In genomic region chr9:97858393-97858713, GRCh38 we compare ENCODE assay signal across 33 cellular contexts. TPM values are rescaled to one million over a fixed set of nuclear protein-coding genes. Genes with fewer than 3 reads are reported as not detected.
A peak's percentile ranks its signal among the peaks of the same experiment; 100 is the strongest.
DNase-seq lines count a peak whose midpoint lies in the region; ATAC-seq, FAIRE-seq and TF ChIP-seq lines count a peak whose summit lies in the region.
"Had no signal": no experiment of that assay in that cellular context is flagged by ENCODE, and none has a peak within 500 bp of the region (broad histone marks: within the 10 kb centered on the region; RNA-seq: fewer than 3 reads in every experiment).

No MANE protein-coding gene starts in this region.

- no peaks in the 10 kb centered on the region for H3K79me2 ChIP-seq in hepatocyte

- no peak overlapping the region for H3K9ac ChIP-seq in IMR-90 (ENCODE audit: low read depth, low read length)

- H3K4me1 Mint-ChIP-seq in activated naive CD8-positive, alpha-beta T cell (ENCODE audit: low read depth), result peaks cover 17% of the 10 kb centered on the region
- H3K4me1 Mint-ChIP-seq in activated naive CD8-positive, alpha-beta T cell treated with anti-CD3 and anti-CD28 coated beads for 36 hours, result peaks cover 15% of the 10 kb centered on the region
- H3K4me1 Mint-ChIP-seq in stimulated activated naive B cell treated with anti-CD40 and anti-IgM and Interleukin-4, amounts not matched to agents 10 μg/mL and 1 μg/mL and 100 μg/mL, for 72 hours, result peaks cover 5 to 21% of the 10 kb centered on the region in 2 donors

- no CpG with 5 or more reads among the region's 6 CpGs for WGBS in IMR-90 (ENCODE audit: extremely low coverage in 2 of 2, insufficient read length in 1 of 2), 2 experiments
- WGBS in hepatocyte (ENCODE audit: low lambda C conversion rate, missing lambda C conversion rate), result 0% methylated on average over 6 of the region's 6 CpGs

- dilution Hi-C loops in IMR-90 (cut with HindIII; ENCODE audit: low sequenced_read_pairs, unreplicated experiment), result no loop called here

- no peak overlapping the region for H3K27ac Mint-ChIP-seq in activated naive CD8-positive, alpha-beta T cell
- no peak overlapping the region for H3K27ac Mint-ChIP-seq in activated naive CD8-positive, alpha-beta T cell treated with anti-CD3 and anti-CD28 coated beads for 36 hours
- peak overlapping the region; percentile 47 for H3K27ac Mint-ChIP-seq in stimulated activated naive B cell treated with anti-CD40 and anti-IgM and Interleukin-4, amounts not matched to agents 10 μg/mL and 1 μg/mL and 100 μg/mL, for 72 hours
- H3K27ac Mint-ChIP-seq: brain; CD8-positive, alpha-beta T cell; dendritic cell treated with granulocyte-macrophage colony-stimulating factor and Interleukin-4, amounts not matched to agents 40 ng/mL and 50 ng/mL, for 4 days; mesothelial cell of epicardium; T-helper 1 cell treated with Interleukin-12 subunit alpha and Interleukin-12 subunit beta and Interleukin-4 antibody, amounts not matched to agents 30 μg/mL and 1 μg/mL, for 36 hours had no signal

- H2BK5ac ChIP-seq in IMR-90 (ENCODE audit: low read depth, low read length, poor library complexity, severe bottlenecking), result no peak overlapping the region

- H2BK20ac ChIP-seq in IMR-90 (ENCODE audit: low read depth, low read length), result no peak overlapping the region

- H3K27ac ChIP-seq in IMR-90 (ENCODE audit: insufficient read depth, low read length) (no peak overlapping the region), hepatocyte (no peak overlapping the region)
- H3K27ac ChIP-seq: esophagus muscularis mucosa, HL-60, PC-9, prostate gland had no signal

- no peak overlapping the region for H4K91ac ChIP-seq in IMR-90 (ENCODE audit: insufficient read depth, low read depth, low read length)

- no peak overlapping the region for H3K4ac ChIP-seq in IMR-90 (ENCODE audit: low read depth, low read length)

- no peak for TF ChIP-seq POLR2A in IMR-90 (IDR thresholded peaks at IDR 0.05; ENCODE audit: low read depth, low read length)

- no peaks in the 10 kb centered on the region; the same call in 1 of the 2 replicates for H3K9me1 ChIP-seq in IMR-90 (ENCODE audit: insufficient read depth, low read length)

- H2AK9ac ChIP-seq in IMR-90 (replicated peaks; ENCODE audit: low read depth, low read length, poor library complexity), result no peak overlapping the region

- H2AFZ ChIP-seq in IMR-90 (replicated peaks; ENCODE audit: low read length, poor library complexity) (no peak overlapping the region), hepatocyte (peak overlapping the region; percentile 40)
- H2AFZ ChIP-seq: PC-9 had no signal

- H3K36me3 Mint-ChIP-seq in activated naive CD8-positive, alpha-beta T cell, result no peaks in the 10 kb centered on the region
- H3K36me3 Mint-ChIP-seq in activated naive CD8-positive, alpha-beta T cell treated with anti-CD3 and anti-CD28 coated beads for 36 hours, result no peaks in the 10 kb centered on the region
- H3K36me3 Mint-ChIP-seq in stimulated activated naive B cell treated with anti-CD40 and anti-IgM and Interleukin-4, amounts not matched to agents 10 μg/mL and 1 μg/mL and 100 μg/mL, for 72 hours, result peaks cover 3% of the 10 kb centered on the region in 2 donors
- H3K36me3 Mint-ChIP-seq: brain, mesothelial cell of epicardium had no signal

- H3K56ac ChIP-seq in IMR-90 (ENCODE audit: extremely low read depth, insufficient read depth, low read length), result no peak overlapping the region

- H3K4me3 ChIP-seq in IMR-90 (ENCODE audit: insufficient read depth, low read depth, low read length), result no peak overlapping the region
- H3K4me3 ChIP-seq in hepatocyte, result no peak overlapping the region
- H3K4me3 ChIP-seq: esophagus muscularis mucosa, PC-9, prostate gland had no signal

- no peaks in the 10 kb centered on the region for H3K79me1 ChIP-seq in IMR-90 (ENCODE audit: low read depth in 1 of 2, low read length in 2 of 2)

- POLR2A ChIA-PET in IMR-90 (lab: Charles Lee; ENCODE audit: unreplicated experiment), result no interaction called here

- in situ Hi-C loops in IMR-90 (cut with MboI; ENCODE audit: low sequenced_read_pairs), result no loop called here

- H3K27me3 Mint-ChIP-seq in activated naive CD8-positive, alpha-beta T cell, result peaks cover 54% of the 10 kb centered on the region
- H3K27me3 Mint-ChIP-seq in activated naive CD8-positive, alpha-beta T cell treated with anti-CD3 and anti-CD28 coated beads for 36 hours, result peaks cover 83% of the 10 kb centered on the region
- peaks cover 73 to 80% of the 10 kb centered on the region in 2 donors for H3K27me3 Mint-ChIP-seq in stimulated activated naive B cell treated with anti-CD40 and anti-IgM and Interleukin-4, amounts not matched to agents 10 μg/mL and 1 μg/mL and 100 μg/mL, for 72 hours

- no peaks in the 10 kb centered on the region for H3K9me3 Mint-ChIP-seq in activated naive CD8-positive, alpha-beta T cell (ENCODE audit: low read depth)
- H3K9me3 Mint-ChIP-seq in activated naive CD8-positive, alpha-beta T cell treated with anti-CD3 and anti-CD28 coated beads for 36 hours, result no peaks in the 10 kb centered on the region
- no peaks in the 10 kb centered on the region for H3K9me3 Mint-ChIP-seq in stimulated activated naive B cell treated with anti-CD40 and anti-IgM and Interleukin-4, amounts not matched to agents 10 μg/mL and 1 μg/mL and 100 μg/mL, for 72 hours
- H3K9me3 Mint-ChIP-seq: CD8-positive, alpha-beta T cell; dendritic cell treated with granulocyte-macrophage colony-stimulating factor and Interleukin-4, amounts not matched to agents 40 ng/mL and 50 ng/mL, for 4 days; mesothelial cell of epicardium; T-helper 1 cell treated with Interleukin-12 subunit alpha and Interleukin-12 subunit beta and Interleukin-4 antibody, amounts not matched to agents 30 μg/mL and 1 μg/mL, for 36 hours had no signal

- no peak overlapping the region for H4K8ac ChIP-seq in IMR-90 (ENCODE audit: low read depth in 2 of 2, low read length in 2 of 2)

- H3K4me3 Mint-ChIP-seq in activated naive CD8-positive, alpha-beta T cell, result peak overlapping the region; percentile 35
- no peak overlapping the region for H3K4me3 Mint-ChIP-seq in activated naive CD8-positive, alpha-beta T cell treated with anti-CD3 and anti-CD28 coated beads for 36 hours
- no peak overlapping the region for H3K4me3 Mint-ChIP-seq in stimulated activated naive B cell treated with anti-CD40 and anti-IgM and Interleukin-4, amounts not matched to agents 10 μg/mL and 1 μg/mL and 100 μg/mL, for 72 hours
- H3K4me3 Mint-ChIP-seq: dendritic cell treated with granulocyte-macrophage colony-stimulating factor and Interleukin-4, amounts not matched to agents 40 ng/mL and 50 ng/mL, for 4 days; mesothelial cell of epicardium; T-helper 1 cell treated with Interleukin-12 subunit alpha and Interleukin-12 subunit beta and Interleukin-4 antibody, amounts not matched to agents 30 μg/mL and 1 μg/mL, for 36 hours had no signal

- H4K20me1 ChIP-seq in IMR-90 (ENCODE audit: insufficient read depth, low read length) (no peaks in the 10 kb centered on the region), hepatocyte (ENCODE audit: insufficient read depth, poor library complexity, severe bottlenecking) (no peaks in the 10 kb centered on the region)

- no peaks in the 10 kb centered on the region; the same call in 1 of the 2 replicates for H3K36me3 ChIP-seq in IMR-90 (ENCODE audit: control insufficient read depth, insufficient read depth, low read length)
- H3K36me3 ChIP-seq in hepatocyte (replicated peaks; ENCODE audit: insufficient read depth, low read depth), result no peaks in the 10 kb centered on the region
- H3K36me3 ChIP-seq: esophagus muscularis mucosa, prostate gland had no signal

- TF ChIP-seq CTCF in IMR-90 (conservative IDR thresholded peaks at IDR 0.05; ENCODE audit: low read depth, low read length) (no peak), hepatocyte (IDR thresholded peaks at IDR 0.05; ENCODE audit: poor library complexity) (no peak), D721Med (IDR thresholded peaks at IDR 0.05; ENCODE audit: insufficient read depth, missing control alignments) (no peak)

- no peak overlapping the region; the same call in 1 of the 2 replicates for H3K23ac ChIP-seq in IMR-90 (ENCODE audit: low read depth, low read length)

- no TSS peak for BruUV-seq in IMR-90 (replicated peaks; lab: Mats Ljungman, UMichigan)

- 0 out of 2 replicates have a peak overlapping the region, but pooled peaks have one; percentile 46 for H3K4me2 ChIP-seq in IMR-90 (ENCODE audit: low read depth, low read length)
- H3K4me2 ChIP-seq in hepatocyte, result peak overlapping the region; percentile 68
- H3K4me2 ChIP-seq: PC-9 had no signal

- no peak for TF ChIP-seq RAD21 in IMR-90 (IDR thresholded peaks at IDR 0.05; ENCODE audit: low read length)

- H2BK120ac ChIP-seq in IMR-90 (ENCODE audit: low read depth, low read length), result no peak overlapping the region

- CTCF ChIA-PET in IMR-90 (lab: Yijun Ruan, JAX), result no interaction called here

- H2AK5ac ChIP-seq in IMR-90 (ENCODE audit: low read depth, low read length), result no peak overlapping the region

- peaks cover 93% of the 10 kb centered on the region for H3K27me3 ChIP-seq in IMR-90 (ENCODE audit: control insufficient read depth, insufficient read depth, low read length)
- peaks cover 93% of the 10 kb centered on the region for H3K27me3 ChIP-seq in hepatocyte

- no peak overlapping the region for H3K14ac ChIP-seq in IMR-90 (replicated peaks; ENCODE audit: low read depth, low read length)

- intact Hi-C loops in IMR-90 (cut with micrococcal nuclease), result no loop called here

- no peaks in the 10 kb centered on the region for H3K9me2 ChIP-seq in hepatocyte (replicated peaks; ENCODE audit: insufficient read depth)

- no peak for DNase-seq in activated naive CD8-positive, alpha-beta T cell treated with anti-CD3 and anti-CD28 coated beads for 36 hours
- DNase-seq in IMR-90 (no peak), hepatocyte (ENCODE audit: low spot score) (no peak), C1 segment of cervical spinal cord (lab: John Stamatoyannopoulos, UW) (no peak), D721Med (ENCODE audit: insufficient read length, low spot score) (no peak)
- no peak for DNase-seq in stimulated activated naive B cell treated with anti-CD40 and anti-IgM and Interleukin-4, amounts not matched to agents 10 μg/mL and 1 μg/mL and 100 μg/mL, for 72 hours
- DNase-seq: activated CD4-positive, alpha-beta T cell treated with anti-CD3 and anti-CD28 coated beads for 1 hour; activated CD8-positive, alpha-beta memory T cell treated with anti-CD3 and anti-CD28 coated beads for 24 hours; activated gamma-delta T cell treated with Interleukin-2 at 50 U/mL for 16 hours; activated T-cell treated with anti-CD3 and anti-CD28 coated beads for 4 hours; CD8-positive, alpha-beta T cell; foreskin fibroblast; head of caudate nucleus; NCI-H1436 treated with DMSO at 0.1 percent for 48 hours; NCI-H345; NCI-H69; nucleus accumbens; PC-9 had no signal

- H2BK15ac ChIP-seq in IMR-90 (ENCODE audit: low read depth, low read length), result no peak overlapping the region

- no peak for FAIRE-seq in D721Med (lab: Jason Lieb, UNC)
- FAIRE-seq: GM19239, H54 had no signal

- ATAC-seq in IMR-90 (ENCODE audit: low read depth), result no peak
- ATAC-seq in stimulated activated naive B cell treated with anti-CD40 and anti-IgM and Interleukin-4, amounts not matched to agents 10 μg/mL and 1 μg/mL and 100 μg/mL, for 72 hours (replicated peaks), result no peak
- ATAC-seq: CD8-positive, alpha-beta T cell; SK-N-SH treated with all-trans-retinoic acid at 6 μM for 48 hours had no signal

- H3K18ac ChIP-seq in IMR-90 (ENCODE audit: low read depth, low read length), result no peak overlapping the region

- H3K4me1 ChIP-seq in IMR-90 (ENCODE audit: control insufficient read depth, insufficient read depth, low read length), result 0 out of 2 replicates have a peak, but pooled peaks cover 2% of the 10 kb centered on the region
- peaks cover 10% of the 10 kb centered on the region for H3K4me1 ChIP-seq in hepatocyte (ENCODE audit: insufficient read depth)

- peaks cover 23% of the 10 kb centered on the region for H3K9me3 ChIP-seq in IMR-90 (ENCODE audit: control insufficient read depth, insufficient read depth, low read length)
- no peaks in the 10 kb centered on the region for H3K9me3 ChIP-seq in hepatocyte (ENCODE audit: low read depth)
- H3K9me3 ChIP-seq: esophagus muscularis mucosa, prostate gland had no signal

- H4K5ac ChIP-seq in IMR-90 (ENCODE audit: low read depth, low read length), result no peak overlapping the region

RNA-seq across cellular contexts. Expression of gene FOXE1, which starts 5.3 kb away (rescaled TPM):
- not detected for total RNA-seq in activated naive CD8-positive, alpha-beta T cell treated with anti-CD3 and anti-CD28 coated beads for 36 hours
- total RNA-seq in IMR-90 (2012; rRNA removed) (under 0.01 and 0.28 TPM in 2 replicates), hepatocyte (0.67 and 0.88 TPM in 2 replicates)
- polyA plus RNA-seq in IMR-90 (2012; rRNA removed) (0.22 TPM in 2 replicates), hepatocyte (0.99 and 3.7 TPM in 2 replicates)
- 0.14 and 0.36 TPM in 2 replicates for polyA plus RNA-seq in IMR-90 (2012; cell fraction: cytosol; rRNA removed)
- polyA plus RNA-seq in IMR-90 (2012; cell fraction: nucleus; rRNA removed; ENCODE audit: low replicate concordance), result 0.52 and 0.65 TPM in 2 replicates
- total RNA-seq: A673, esophagus muscularis mucosa, liver, mesothelial cell of epicardium, temporal lobe, urinary bladder had no signal
- polyA plus RNA-seq: liver, urinary bladder had no signal
